In the genomic region with DNA sequence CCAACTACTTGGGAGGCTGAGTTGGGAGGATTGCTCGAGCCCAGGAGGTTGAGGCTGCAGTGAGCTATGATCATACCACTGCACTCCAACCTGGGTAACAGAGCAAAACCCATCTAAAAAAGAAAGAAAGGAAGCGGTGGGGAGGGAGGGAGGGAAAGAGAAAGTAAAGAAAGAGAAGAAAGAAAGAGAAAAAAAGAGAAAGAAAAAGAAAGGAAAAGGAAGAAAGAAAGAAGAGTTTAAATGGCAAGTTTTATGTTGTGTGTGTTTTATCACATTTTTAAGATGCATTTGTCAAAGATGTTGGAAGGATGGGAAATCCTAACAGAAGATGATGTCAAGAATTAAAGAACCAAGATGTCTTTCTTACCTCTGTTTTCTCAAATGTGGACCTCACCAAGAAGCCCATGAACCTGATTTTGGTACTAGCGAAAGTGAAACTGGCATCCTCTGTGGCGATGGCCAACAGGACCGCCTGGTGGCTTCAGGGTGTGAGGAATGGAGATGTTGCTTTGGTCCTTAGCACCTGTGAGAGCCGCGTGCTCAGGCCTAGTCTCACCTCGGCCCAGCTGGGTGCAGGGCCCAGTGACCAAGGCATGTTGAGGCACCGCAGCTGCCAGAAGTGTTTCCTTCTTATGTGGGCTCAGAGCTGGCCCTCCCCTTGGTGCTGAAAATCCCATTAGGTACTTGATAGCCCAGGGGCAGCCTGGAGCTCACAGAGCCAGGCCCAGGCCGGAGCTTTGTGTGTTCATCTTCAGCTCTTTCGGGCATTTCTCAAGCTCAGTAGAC, we compare ENCODE assay signal across 1 cellular context.
TF ChIP-seq lines count a peak whose summit lies in the region.

No MANE protein-coding gene starts in this region.

TF ChIP-seq in GM23338, 12 proteins besides CTCF, POLR2A, EP300 and RAD21 (continued from another document):
- TF ChIP-seq NANOG (IDR thresholded peaks at IDR 0.05; ENCODE audit: borderline replicate concordance), result no peak
- TF ChIP-seq EZH2 (IDR thresholded peaks at IDR 0.05; ENCODE audit: low read depth, unreplicated experiment), result no peak
- TF ChIP-seq POLR2AphosphoS5 (IDR thresholded peaks at IDR 0.05; ENCODE audit: low read depth), result no peak
